Comparison of ENCODE assay signal across 1 cellular context in the genomic region with DNA sequence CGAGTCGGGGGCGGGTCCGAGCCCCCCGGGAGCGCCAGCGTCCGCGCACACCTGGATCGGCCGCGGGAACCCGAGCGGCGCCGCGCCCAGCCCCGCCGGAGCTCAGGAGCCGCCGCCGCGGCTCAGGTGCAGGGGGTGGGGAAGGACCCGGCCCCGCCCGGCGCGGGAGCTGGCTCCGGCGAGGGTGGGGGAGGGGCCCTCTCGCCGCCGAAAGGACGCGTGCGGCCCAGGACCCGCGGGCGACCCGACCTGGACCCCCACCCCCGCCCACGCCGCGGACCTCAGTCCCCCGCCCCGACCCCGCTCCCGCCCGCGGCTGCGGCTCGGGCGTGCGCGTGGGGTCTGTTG.
TF ChIP-seq lines count a peak whose summit lies in the region.

Gene SHANK2, minus strand, starts transcription at position 144 of the 348 bp plus-strand sequence. CDS start 105,251 bp downstream, outside the sequence.

TF ChIP-seq in IMR-90, 13 proteins besides CTCF, POLR2A, EP300 and RAD21:
- TF ChIP-seq, protein P1, sequence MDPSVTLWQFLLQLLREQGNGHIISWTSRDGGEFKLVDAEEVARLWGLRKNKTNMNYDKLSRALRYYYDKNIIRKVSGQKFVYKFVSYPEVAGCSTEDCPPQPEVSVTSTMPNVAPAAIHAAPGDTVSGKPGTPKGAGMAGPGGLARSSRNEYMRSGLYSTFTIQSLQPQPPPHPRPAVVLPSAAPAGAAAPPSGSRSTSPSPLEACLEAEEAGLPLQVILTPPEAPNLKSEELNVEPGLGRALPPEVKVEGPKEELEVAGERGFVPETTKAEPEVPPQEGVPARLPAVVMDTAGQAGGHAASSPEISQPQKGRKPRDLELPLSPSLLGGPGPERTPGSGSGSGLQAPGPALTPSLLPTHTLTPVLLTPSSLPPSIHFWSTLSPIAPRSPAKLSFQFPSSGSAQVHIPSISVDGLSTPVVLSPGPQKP (IDR thresholded peaks at IDR 0.05; ENCODE audit: borderline replicate concordance, low read depth, low read length), result no peak
- TF ChIP-seq BHLHE40 (IDR thresholded peaks at IDR 0.05; ENCODE audit: low read depth, low read length) (no peak), CEBPB (IDR thresholded peaks at IDR 0.05; ENCODE audit: low read depth, low read length) (no peak), FOS (IDR thresholded peaks at IDR 0.05; ENCODE audit: low read depth, low read length) (no peak), NFE2L2 (IDR thresholded peaks at IDR 0.05; ENCODE audit: low read depth, low read length) (no peak), MXI1 (IDR thresholded peaks at IDR 0.05; ENCODE audit: borderline replicate concordance, low read depth, low read length) (no peak), CHD1 (IDR thresholded peaks at IDR 0.05; ENCODE audit: low read depth, low read length) (no peak), MAFK (IDR thresholded peaks at IDR 0.05; ENCODE audit: low read depth, low read length) (no peak), SMC3 (IDR thresholded peaks at IDR 0.05; ENCODE audit: low read depth, low read length) (no peak), RFX5 (IDR thresholded peaks at IDR 0.05; ENCODE audit: low read depth, low read length) (no peak), MAZ (IDR thresholded peaks at IDR 0.05; ENCODE audit: borderline replicate concordance, low read depth, low read length) (no peak), RCOR1 (IDR thresholded peaks at IDR 0.05; ENCODE audit: insufficient replicate concordance, low read length) (no peak)
- TF ChIP-seq, protein P2, sequence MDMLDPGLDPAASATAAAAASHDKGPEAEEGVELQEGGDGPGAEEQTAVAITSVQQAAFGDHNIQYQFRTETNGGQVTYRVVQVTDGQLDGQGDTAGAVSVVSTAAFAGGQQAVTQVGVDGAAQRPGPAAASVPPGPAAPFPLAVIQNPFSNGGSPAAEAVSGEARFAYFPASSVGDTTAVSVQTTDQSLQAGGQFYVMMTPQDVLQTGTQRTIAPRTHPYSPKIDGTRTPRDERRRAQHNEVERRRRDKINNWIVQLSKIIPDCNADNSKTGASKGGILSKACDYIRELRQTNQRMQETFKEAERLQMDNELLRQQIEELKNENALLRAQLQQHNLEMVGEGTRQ (IDR thresholded peaks at IDR 0.05; ENCODE audit: low read depth, low read length), result no peak
